In the genomic region with DNA sequence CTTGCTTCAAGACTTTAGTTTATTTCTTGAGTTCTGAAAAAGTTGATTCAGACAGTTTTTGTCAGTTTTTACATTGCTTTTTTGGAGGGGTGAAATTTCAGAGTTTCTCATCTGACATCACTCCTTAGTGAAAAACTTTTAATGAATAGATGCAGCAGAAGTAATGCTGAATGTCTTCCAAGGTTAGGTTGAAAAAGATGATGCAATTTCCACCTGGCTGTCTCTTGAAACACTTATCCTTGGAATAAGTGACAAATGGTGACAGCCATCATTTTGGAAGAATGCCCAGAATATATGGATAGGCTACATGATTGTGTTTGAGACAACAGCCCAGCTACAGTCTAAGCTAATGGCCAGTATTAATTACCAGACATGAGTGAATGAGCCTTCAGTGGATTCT, we compare ENCODE assay signal across 15 cellular contexts.
DNase-seq lines count a peak whose midpoint lies in the region; ATAC-seq and TF ChIP-seq lines count a peak whose summit lies in the region.
"Had no signal": no experiment of that assay in that cellular context is flagged by ENCODE, and none has a peak within 500 bp of the region (broad histone marks: within the 10 kb centered on the region; RNA-seq: fewer than 3 reads in every experiment).

No MANE protein-coding gene starts in this region.

- TF ChIP-seq POLR2A in IMR-90 (IDR thresholded peaks at IDR 0.05; ENCODE audit: low read depth, low read length), result no peak

- DNase-seq in NCI-H2171 treated with DMSO at 0.1 percent for 48 hours (lab: John Stamatoyannopoulos, UW) (peak; percentile 30), NCI-H2171 (lab: John Stamatoyannopoulos, UW) (no peak), IMR-90 (no peak), NCI-H1105 treated with DMSO at 0.1 percent for 48 hours (lab: John Stamatoyannopoulos, UW) (peak; percentile 95), NCI-H69 (lab: John Stamatoyannopoulos, UW) (peak; percentile 4), SIG-M5 treated with dmso at 0.1 percent for 504 hours (lab: John Stamatoyannopoulos, UW; ENCODE audit: unreplicated experiment) (no peak), A172 (ENCODE audit: low spot score) (no peak)
- DNase-seq: BE2C; CD4-positive, alpha-beta memory T cell; DMS153; GM23248; H7 had no signal

- H2BK15ac ChIP-seq in IMR-90 (ENCODE audit: low read depth, low read length), result no peak overlapping the region

- H3K9me1 ChIP-seq in IMR-90 (ENCODE audit: insufficient read depth, low read length), result no peaks in the 10 kb centered on the region

- H4K8ac ChIP-seq in IMR-90 (ENCODE audit: low read depth in 2 of 2, low read length in 2 of 2), result no peak overlapping the region

- no peak overlapping the region for H2AK5ac ChIP-seq in IMR-90 (ENCODE audit: low read depth, low read length)

- intact Hi-C loops in IMR-90 (cut with micrococcal nuclease), result no loop called here

- no peak overlapping the region for H2AFZ ChIP-seq in IMR-90 (replicated peaks; ENCODE audit: low read length, poor library complexity)
- H2AFZ ChIP-seq: GM23248 had no signal

- no peaks in the 10 kb centered on the region for H3K36me3 ChIP-seq in IMR-90 (ENCODE audit: control insufficient read depth, insufficient read depth, low read length)
- H3K36me3 ChIP-seq: BE2C had no signal

- H3K14ac ChIP-seq in IMR-90 (replicated peaks; ENCODE audit: low read depth, low read length), result no peak overlapping the region

- H3K4me3 ChIP-seq in IMR-90 (ENCODE audit: insufficient read depth, low read depth, low read length), result no peak overlapping the region
- H3K4me3 ChIP-seq: A549, GM12878, GM23248 had no signal

- H3K4me1 ChIP-seq in IMR-90 (ENCODE audit: control insufficient read depth, insufficient read depth, low read length), result no peaks in the 10 kb centered on the region
- H3K4me1 ChIP-seq: A549, BE2C had no signal

- H4K91ac ChIP-seq in IMR-90 (ENCODE audit: insufficient read depth, low read depth, low read length), result no peak overlapping the region

- H2AK9ac ChIP-seq in IMR-90 (replicated peaks; ENCODE audit: low read depth, low read length, poor library complexity), result no peak overlapping the region

- no peak for TF ChIP-seq CTCF in IMR-90 (conservative IDR thresholded peaks at IDR 0.05; ENCODE audit: low read depth, low read length)

- no peak overlapping the region for H2BK120ac ChIP-seq in IMR-90 (ENCODE audit: low read depth, low read length)

- no peak for ATAC-seq in IMR-90 (ENCODE audit: low read depth)
- ATAC-seq: A549, GM12878 had no signal

- no peak for TF ChIP-seq RAD21 in IMR-90 (IDR thresholded peaks at IDR 0.05; ENCODE audit: low read length)

- H3K4me2 ChIP-seq in IMR-90 (ENCODE audit: low read depth, low read length), result no peak overlapping the region
- H3K4me2 ChIP-seq: A549 had no signal

- H3K56ac ChIP-seq in IMR-90 (ENCODE audit: extremely low read depth, insufficient read depth, low read length), result no peak overlapping the region

- no peak overlapping the region for H4K5ac ChIP-seq in IMR-90 (ENCODE audit: low read depth, low read length)

- in situ Hi-C loops in IMR-90 (cut with MboI; ENCODE audit: low sequenced_read_pairs), result no loop called here

- no peak overlapping the region for H2BK20ac ChIP-seq in IMR-90 (ENCODE audit: low read depth, low read length)

- no peak overlapping the region for H3K27ac ChIP-seq in IMR-90 (ENCODE audit: insufficient read depth, low read length)
- H3K27ac ChIP-seq: A549, C4-2B, GM23248 had no signal

- no peaks in the 10 kb centered on the region for H4K20me1 ChIP-seq in IMR-90 (ENCODE audit: insufficient read depth, low read length)

- BruUV-seq in IMR-90 (replicated peaks; lab: Mats Ljungman, UMichigan), result no TSS peak

- CTCF ChIA-PET in IMR-90 (lab: Yijun Ruan, JAX), result no interaction called here

- H3K27me3 ChIP-seq in IMR-90 (ENCODE audit: control insufficient read depth, insufficient read depth, low read length), result no peaks in the 10 kb centered on the region
- H3K27me3 ChIP-seq: BE2C had no signal

- no peak overlapping the region for H3K9ac ChIP-seq in IMR-90 (ENCODE audit: low read depth, low read length)
- H3K9ac ChIP-seq: GM23248 had no signal

- no peak overlapping the region for H3K18ac ChIP-seq in IMR-90 (ENCODE audit: low read depth, low read length)

- no peaks in the 10 kb centered on the region for H3K79me1 ChIP-seq in IMR-90 (ENCODE audit: low read depth in 1 of 2, low read length in 2 of 2)

- no peak overlapping the region for H2BK5ac ChIP-seq in IMR-90 (ENCODE audit: low read depth, low read length, poor library complexity, severe bottlenecking)

- dilution Hi-C loops in IMR-90 (cut with HindIII; ENCODE audit: low sequenced_read_pairs, unreplicated experiment), result no loop called here

- H3K23ac ChIP-seq in IMR-90 (ENCODE audit: low read depth, low read length), result no peak overlapping the region

- POLR2A ChIA-PET in IMR-90 (lab: Charles Lee; ENCODE audit: unreplicated experiment), result no interaction called here

- peaks cover 4% of the 10 kb centered on the region for H3K9me3 ChIP-seq in IMR-90 (ENCODE audit: control insufficient read depth, insufficient read depth, low read length)
- H3K9me3 ChIP-seq: BE2C had no signal

- no peak overlapping the region for H3K4ac ChIP-seq in IMR-90 (ENCODE audit: low read depth, low read length)

TF ChIP-seq in IMR-90, 13 proteins besides CTCF, POLR2A, EP300 and RAD21:
- peak; percentile 41; the same call in 1 of the 2 replicates for TF ChIP-seq CEBPB (IDR thresholded peaks at IDR 0.05; ENCODE audit: low read depth, low read length)
- no peak for TF ChIP-seq MAZ (IDR thresholded peaks at IDR 0.05; ENCODE audit: borderline replicate concordance, low read depth, low read length)
TF ChIP-seq in IMR-90: peak in this region for 1.

Comparison
In these comparisons a context has a peak if more than half of its experiments do, and no peak if none do; other contexts are left out.
1. DNase-seq: peak in NCI-H2171 treated with DMSO at 0.1 percent for 48 hours (single experiment), NCI-H1105 treated with DMSO at 0.1 percent for 48 hours (single experiment) and NCI-H69 (single experiment); none in NCI-H2171 (single experiment), IMR-90 (single experiment), SIG-M5 treated with dmso at 0.1 percent for 504 hours (single experiment) and A172 (single experiment).